ENCODE assay signal across 20 cellular contexts in the genomic region with DNA sequence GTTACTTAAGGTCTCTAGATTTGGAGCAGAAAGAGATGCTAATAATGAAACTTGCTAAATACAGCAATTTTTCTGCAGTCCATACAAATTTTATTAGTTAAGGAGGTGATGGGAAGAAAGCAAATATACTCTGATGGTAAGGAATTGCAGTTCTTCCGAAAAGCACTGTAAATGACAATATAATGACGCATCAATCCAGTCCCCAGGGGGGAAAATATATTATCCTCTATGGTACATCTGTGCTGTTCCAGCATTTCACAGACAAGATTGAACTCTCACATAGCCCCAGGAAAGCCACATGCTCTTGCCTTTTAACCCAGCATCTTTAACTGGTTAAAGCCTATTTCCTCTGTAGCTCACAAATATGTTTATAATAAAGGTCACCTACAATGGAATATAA.
"Had no signal": no experiment of that assay in that cellular context is flagged by ENCODE, and none has a peak within 500 bp of the region (broad histone marks: within the 10 kb centered on the region; RNA-seq: fewer than 3 reads in every experiment).

No MANE protein-coding gene starts in this region.

- H3K27me3 ChIP-seq: SJSA1 had no signal

- H3K36me3 ChIP-seq: SJSA1 had no signal

- H3K4me1 ChIP-seq: SJSA1 had no signal

- H3K4me3 ChIP-seq: K562, SJSA1 had no signal

- H3K27ac ChIP-seq: HL-60, SJSA1 had no signal

- DNase-seq: MV-4-11, NCI-H1048, NCI-H1105, NCI-H1417 treated with DMSO at 0.1 percent for 48 hours, NCI-H146, NCI-H1694 treated with DMSO at 0.1 percent for 48 hours, NCI-H1930, NCI-H2081, NCI-H2107, NCI-H2227 treated with DMSO at 0.1 percent for 48 hours, NCI-H446, NCI-H510A treated with DMSO at 0.1 percent for 48 hours, NCI-H526, NCI-H748 treated with DMSO at 0.1 percent for 48 hours, Right ventricle myocardium superior, RPMI8226, SIG-M5 had no signal

- H3K9me3 ChIP-seq: SJSA1 had no signal
